Comparison of ENCODE assay signal across 19 cellular contexts in genomic region chr15:62979252-62979651, GRCh38.
"Had no signal": no experiment of that assay in that cellular context is flagged by ENCODE, and none has a peak within 500 bp of the region (broad histone marks: within the 10 kb centered on the region; RNA-seq: fewer than 3 reads in every experiment).

No MANE protein-coding gene starts in this region.

- H3K27me3 ChIP-seq: cardiac muscle cell, esophagus muscularis mucosa, testis, uterus had no signal

- H3K9me3 ChIP-seq: esophagus muscularis mucosa, testis, uterus had no signal

- H3K36me3 ChIP-seq: cardiac muscle cell, esophagus muscularis mucosa, uterus had no signal

- H3K4me3 ChIP-seq: cardiac muscle cell, esophagus muscularis mucosa, lung, testis, uterus had no signal

- H3K4me3 Mint-ChIP-seq: activated CD8-positive, alpha-beta memory T cell treated with anti-CD3 and anti-CD28 coated beads, Interleukin-2, amount 10 ng/mL, durations not matched to agents 7 days and 5 days; activated T-cell treated with anti-CD3 and anti-CD28 coated beads, Interleukin-2, amount 50 U/mL, for 24 hours; immature natural killer cell; naive thymus-derived CD8-positive, alpha-beta T cell; stimulated activated naive CD8-positive, alpha-beta T cell treated with anti-CD3 and anti-CD28 coated beads, Interleukin-15, Interleukin-2, amounts not matched to agents 100 ng/mL and 50 ng/mL, for 24 hours had no signal

- H3K27ac ChIP-seq: cardiac muscle cell, foreskin keratinocyte, testis, uterus had no signal

- H3K4me1 Mint-ChIP-seq: activated CD8-positive, alpha-beta memory T cell treated with anti-CD3 and anti-CD28 coated beads, Interleukin-2, amount 10 ng/mL, durations not matched to agents 7 days and 5 days; immature natural killer cell; naive thymus-derived CD8-positive, alpha-beta T cell had no signal

- H3K9me3 Mint-ChIP-seq: activated naive CD4-positive, alpha-beta T cell treated with anti-CD3 and anti-CD28 coated beads, Interleukin-2, amount 50 U/mL, for 72 hours; activated T-cell treated with anti-CD3 and anti-CD28 coated beads, Interleukin-2, amount 50 U/mL, for 24 hours; immature natural killer cell; naive thymus-derived CD8-positive, alpha-beta T cell; stimulated activated naive CD8-positive, alpha-beta T cell treated with anti-CD3 and anti-CD28 coated beads, Interleukin-15, Interleukin-2, amounts not matched to agents 100 ng/mL and 50 ng/mL, for 24 hours had no signal

- H3K4me1 ChIP-seq: foreskin keratinocyte, testis, uterus had no signal

- H3K36me3 Mint-ChIP-seq: activated CD8-positive, alpha-beta memory T cell treated with anti-CD3 and anti-CD28 coated beads, Interleukin-2, amount 10 ng/mL, durations not matched to agents 7 days and 5 days; activated naive CD4-positive, alpha-beta T cell treated with anti-CD3 and anti-CD28 coated beads, Interleukin-2, amount 50 U/mL, for 72 hours; immature natural killer cell; naive thymus-derived CD8-positive, alpha-beta T cell had no signal

- ATAC-seq: activated CD8-positive, alpha-beta memory T cell treated with anti-CD3 and anti-CD28 coated beads, Interleukin-2, amount 10 ng/mL, durations not matched to agents 7 days and 5 days; activated naive CD4-positive, alpha-beta T cell treated with anti-CD3 and anti-CD28 coated beads, Interleukin-2, amount 50 U/mL, for 72 hours; foreskin keratinocyte; left colon; naive thymus-derived CD8-positive, alpha-beta T cell had no signal

- H3K27ac Mint-ChIP-seq: activated CD8-positive, alpha-beta memory T cell treated with anti-CD3 and anti-CD28 coated beads, Interleukin-2, amount 10 ng/mL, durations not matched to agents 7 days and 5 days; activated naive CD4-positive, alpha-beta T cell treated with anti-CD3 and anti-CD28 coated beads, Interleukin-2, amount 50 U/mL, for 72 hours; activated T-cell treated with anti-CD3 and anti-CD28 coated beads, Interleukin-2, amount 50 U/mL, for 24 hours; immature natural killer cell; naive thymus-derived CD8-positive, alpha-beta T cell; stimulated activated naive CD8-positive, alpha-beta T cell treated with anti-CD3 and anti-CD28 coated beads, Interleukin-15, Interleukin-2, amounts not matched to agents 100 ng/mL and 50 ng/mL, for 24 hours had no signal

- DNase-seq: activated CD4-positive, alpha-beta T cell treated with anti-CD3 and anti-CD28 coated beads for 1 hour; activated CD4-positive, alpha-beta T cell treated with anti-CD3 and anti-CD28 coated beads, Interleukin-2, amount 50 U/mL, for 48 hours; activated CD8-positive, alpha-beta memory T cell treated with anti-CD3 and anti-CD28 coated beads, Interleukin-2, amount 10 ng/mL, durations not matched to agents 7 days and 5 days; activated effector memory CD4-positive, alpha-beta T cell treated with anti-CD3 and anti-CD28 coated beads, Interleukin-2, amount 50 U/mL, for 16 hours; activated T-cell treated with anti-CD3 and anti-CD28 coated beads, Interleukin-2, amount 50 U/mL, for 24 hours; foreskin keratinocyte; immature natural killer cell; left colon; naive thymus-derived CD8-positive, alpha-beta T cell; occipital lobe; stimulated activated CD4-positive, alpha-beta T cell treated with anti-CD3 and anti-CD28 coated beads, Interleukin-4, amount 100 ng/mL, for 24 hours; T1000; testis; uterus had no signal
